In the genomic region with DNA sequence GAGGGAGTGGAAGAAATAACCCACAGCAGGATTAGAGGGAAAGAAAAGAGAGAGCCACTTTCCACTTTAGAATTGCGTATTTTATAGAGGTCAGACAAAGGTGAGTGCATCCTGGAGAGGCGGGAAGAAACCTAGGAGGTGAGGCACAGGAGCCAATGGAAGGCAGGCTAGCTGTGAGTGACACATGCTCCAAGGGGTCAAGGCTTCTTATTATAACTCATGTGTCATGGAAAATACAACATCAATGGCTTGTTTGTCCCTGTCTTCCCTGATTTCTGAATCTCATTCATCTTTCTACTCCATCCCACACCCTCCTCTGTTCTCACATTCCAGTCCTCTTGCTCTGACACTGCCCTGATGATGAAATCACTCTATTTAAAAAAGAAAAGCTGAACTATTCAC, we compare ENCODE assay signal across 1 cellular context.
TF ChIP-seq lines count a peak whose summit lies in the region.

No MANE protein-coding gene starts in this region.

TF ChIP-seq in GM12878, 131 proteins besides CTCF, POLR2A, EP300 and RAD21:
- TF ChIP-seq, protein P1, sequence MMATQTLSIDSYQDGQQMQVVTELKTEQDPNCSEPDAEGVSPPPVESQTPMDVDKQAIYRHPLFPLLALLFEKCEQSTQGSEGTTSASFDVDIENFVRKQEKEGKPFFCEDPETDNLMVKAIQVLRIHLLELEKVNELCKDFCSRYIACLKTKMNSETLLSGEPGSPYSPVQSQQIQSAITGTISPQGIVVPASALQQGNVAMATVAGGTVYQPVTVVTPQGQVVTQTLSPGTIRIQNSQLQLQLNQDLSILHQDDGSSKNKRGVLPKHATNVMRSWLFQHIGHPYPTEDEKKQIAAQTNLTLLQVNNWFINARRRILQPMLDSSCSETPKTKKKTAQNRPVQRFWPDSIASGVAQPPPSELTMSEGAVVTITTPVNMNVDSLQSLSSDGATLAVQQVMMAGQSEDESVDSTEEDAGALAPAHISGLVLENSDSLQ (IDR thresholded peaks at IDR 0.05), result 0 out of 2 replicates have a peak, but pooled peaks have one; percentile 28
- TF ChIP-seq ATF7 (IDR thresholded peaks at IDR 0.05; ENCODE audit: low read depth) (no peak), EED (IDR thresholded peaks at IDR 0.05; ENCODE audit: low read depth) (no peak), CBX3 (IDR thresholded peaks at IDR 0.05; ENCODE audit: borderline replicate concordance, low read depth) (no peak), EZH2 (IDR thresholded peaks at IDR 0.05; ENCODE audit: borderline replicate concordance, control insufficient read depth, low read depth, low read length) (no peak), CHD2 (IDR thresholded peaks at IDR 0.05; ENCODE audit: borderline replicate concordance, low read depth, low read length) (no peak)
- TF ChIP-seq, protein P2, sequence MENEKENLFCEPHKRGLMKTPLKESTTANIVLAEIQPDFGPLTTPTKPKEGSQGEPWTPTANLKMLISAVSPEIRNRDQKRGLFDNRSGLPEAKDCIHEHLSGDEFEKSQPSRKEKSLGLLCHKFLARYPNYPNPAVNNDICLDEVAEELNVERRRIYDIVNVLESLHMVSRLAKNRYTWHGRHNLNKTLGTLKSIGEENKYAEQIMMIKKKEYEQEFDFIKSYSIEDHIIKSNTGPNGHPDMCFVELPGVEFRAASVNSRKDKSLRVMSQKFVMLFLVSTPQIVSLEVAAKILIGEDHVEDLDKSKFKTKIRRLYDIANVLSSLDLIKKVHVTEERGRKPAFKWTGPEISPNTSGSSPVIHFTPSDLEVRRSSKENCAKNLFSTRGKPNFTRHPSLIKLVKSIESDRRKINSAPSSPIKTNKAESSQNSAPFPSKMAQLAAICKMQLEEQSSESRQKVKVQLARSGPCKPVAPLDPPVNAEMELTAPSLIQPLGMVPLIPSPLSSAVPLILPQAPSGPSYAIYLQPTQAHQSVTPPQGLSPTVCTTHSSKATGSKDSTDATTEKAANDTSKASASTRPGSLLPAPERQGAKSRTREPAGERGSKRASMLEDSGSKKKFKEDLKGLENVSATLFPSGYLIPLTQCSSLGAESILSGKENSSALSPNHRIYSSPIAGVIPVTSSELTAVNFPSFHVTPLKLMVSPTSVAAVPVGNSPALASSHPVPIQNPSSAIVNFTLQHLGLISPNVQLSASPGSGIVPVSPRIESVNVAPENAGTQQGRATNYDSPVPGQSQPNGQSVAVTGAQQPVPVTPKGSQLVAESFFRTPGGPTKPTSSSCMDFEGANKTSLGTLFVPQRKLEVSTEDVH (IDR thresholded peaks at IDR 0.05; ENCODE audit: low read depth, partially characterized antibody), result no peak
- TF ChIP-seq, protein P3, sequence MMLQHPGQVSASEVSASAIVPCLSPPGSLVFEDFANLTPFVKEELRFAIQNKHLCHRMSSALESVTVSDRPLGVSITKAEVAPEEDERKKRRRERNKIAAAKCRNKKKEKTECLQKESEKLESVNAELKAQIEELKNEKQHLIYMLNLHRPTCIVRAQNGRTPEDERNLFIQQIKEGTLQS (IDR thresholded peaks at IDR 0.05; ENCODE audit: borderline replicate concordance, extremely low read depth, low read depth, low read length), result no peak
